22 cellular contexts compared by ENCODE assay signal in genomic region chr2:42200534-42201227, GRCh38. TPM values are rescaled to one million over a fixed set of nuclear protein-coding genes. Genes with fewer than 3 reads are reported as not detected.
A peak's percentile ranks its signal among the peaks of the same experiment; 100 is the strongest.
DNase-seq lines count a peak whose midpoint lies in the region; ATAC-seq, FAIRE-seq and TF ChIP-seq lines count a peak whose summit lies in the region.
"Had no signal": no experiment of that assay in that cellular context is flagged by ENCODE, and none has a peak within 500 bp of the region (broad histone marks: within the 10 kb centered on the region; RNA-seq: fewer than 3 reads in every experiment).

No MANE protein-coding gene starts in this region.

- H3K4me1 ChIP-seq in astrocyte (ENCODE audit: insufficient read depth, low read length) = peaks cover 18% of the 10 kb centered on the region
- H3K4me1 ChIP-seq in hepatocyte (ENCODE audit: insufficient read depth) = peaks cover 3% of the 10 kb centered on the region

- H3K4me2 ChIP-seq in astrocyte (ENCODE audit: low read length) (peak overlapping the region; percentile 49), hepatocyte (peak overlapping the region; percentile 22)

- WGBS in hepatocyte (ENCODE audit: low lambda C conversion rate, missing lambda C conversion rate) = 90% methylated on average over 2 of the region's 2 CpGs

- no peak for ATAC-seq in GM18505 (IDR thresholded peaks at IDR 0.05; ENCODE audit: unreplicated experiment)

- peak overlapping the region; percentile 1 for H3K27ac Mint-ChIP-seq in activated naive CD8-positive, alpha-beta T cell
- no peak overlapping the region for H3K27ac Mint-ChIP-seq in activated naive CD8-positive, alpha-beta T cell treated with anti-CD3 and anti-CD28 coated beads for 36 hours
- H3K27ac Mint-ChIP-seq in astrocyte (ENCODE audit: unreplicated experiment) = peak overlapping the region; percentile 36
- H3K27ac Mint-ChIP-seq: T-helper 2 cell treated with Interferon-gamma antibody and Interleukin-4, amounts not matched to agents 5 μg/mL and 100 μg/mL, for 36 hours had no signal

- H3K27ac ChIP-seq in astrocyte (ENCODE audit: low read depth, low read length) (peak overlapping the region; percentile 44), hepatocyte (no peak overlapping the region)

- H3K9me2 ChIP-seq in hepatocyte (replicated peaks; ENCODE audit: insufficient read depth) = no peaks in the 10 kb centered on the region

- H4K20me1 ChIP-seq in astrocyte (ENCODE audit: insufficient read depth, low read length) (no peaks in the 10 kb centered on the region), hepatocyte (ENCODE audit: insufficient read depth, poor library complexity, severe bottlenecking) (peaks cover 3% of the 10 kb centered on the region)

- peaks cover 6% of the 10 kb centered on the region for H3K36me3 Mint-ChIP-seq in activated naive CD8-positive, alpha-beta T cell
- H3K36me3 Mint-ChIP-seq in activated naive CD8-positive, alpha-beta T cell treated with anti-CD3 and anti-CD28 coated beads for 36 hours = peaks cover 21% of the 10 kb centered on the region
- no peaks in the 10 kb centered on the region for H3K36me3 Mint-ChIP-seq in astrocyte (ENCODE audit: low read depth, unreplicated experiment)

- H3K27me3 Mint-ChIP-seq in activated naive CD8-positive, alpha-beta T cell = no peaks in the 10 kb centered on the region
- H3K27me3 Mint-ChIP-seq in activated naive CD8-positive, alpha-beta T cell treated with anti-CD3 and anti-CD28 coated beads for 36 hours = no peaks in the 10 kb centered on the region
- H3K27me3 Mint-ChIP-seq in astrocyte (ENCODE audit: low read depth, unreplicated experiment) = no peaks in the 10 kb centered on the region

- H3K9me3 ChIP-seq in astrocyte (ENCODE audit: insufficient read depth, low read depth, low read length) = no peaks in the 10 kb centered on the region
- H3K9me3 ChIP-seq in hepatocyte (ENCODE audit: low read depth) = no peaks in the 10 kb centered on the region
- H3K9me3 ChIP-seq: tibial nerve had no signal

- peaks cover 79% of the 10 kb centered on the region for H3K4me1 Mint-ChIP-seq in activated naive CD8-positive, alpha-beta T cell (ENCODE audit: low read depth)
- peaks cover 49% of the 10 kb centered on the region for H3K4me1 Mint-ChIP-seq in activated naive CD8-positive, alpha-beta T cell treated with anti-CD3 and anti-CD28 coated beads for 36 hours
- H3K4me1 Mint-ChIP-seq in astrocyte (ENCODE audit: low read depth, unreplicated experiment) = peaks cover 46% of the 10 kb centered on the region

- no peak overlapping the region for H2AFZ ChIP-seq in astrocyte (ENCODE audit: low read depth, low read length)
- H2AFZ ChIP-seq in hepatocyte = no peak overlapping the region

- no peak overlapping the region for H3K4me3 Mint-ChIP-seq in activated naive CD8-positive, alpha-beta T cell
- no peak overlapping the region for H3K4me3 Mint-ChIP-seq in activated naive CD8-positive, alpha-beta T cell treated with anti-CD3 and anti-CD28 coated beads for 36 hours
- H3K4me3 Mint-ChIP-seq in astrocyte (ENCODE audit: unreplicated experiment) = no peak overlapping the region
- H3K4me3 Mint-ChIP-seq: T-helper 2 cell treated with Interferon-gamma antibody and Interleukin-4, amounts not matched to agents 5 μg/mL and 100 μg/mL, for 36 hours had no signal

- TF ChIP-seq CTCF in astrocyte (IDR thresholded peaks at IDR 0.05; ENCODE audit: insufficient read depth, low read depth, low read length) (no peak), hepatocyte (IDR thresholded peaks at IDR 0.05; ENCODE audit: poor library complexity) (no peak)

- TF ChIP-seq POLR2A in GM18505 (IDR thresholded peaks at IDR 0.05; ENCODE audit: borderline replicate concordance, extremely low read depth, insufficient read depth, insufficient read length) = no peak

- no peak overlapping the region for H3K9ac ChIP-seq in astrocyte (ENCODE audit: low read length)

- H3K36me3 ChIP-seq in astrocyte (ENCODE audit: insufficient read depth, low read length) = no peaks in the 10 kb centered on the region
- no peaks in the 10 kb centered on the region for H3K36me3 ChIP-seq in hepatocyte (replicated peaks; ENCODE audit: insufficient read depth, low read depth)
- H3K36me3 ChIP-seq: tibial nerve had no signal

- DNase-seq in activated naive CD8-positive, alpha-beta T cell treated with anti-CD3 and anti-CD28 coated beads for 36 hours = no peak
- DNase-seq in astrocyte (ENCODE audit: low read depth) (peak; percentile 69), hepatocyte (ENCODE audit: low spot score) (no peak), stromal cell of bone marrow (ENCODE audit: low read depth) (peak; percentile 35), LoVo (ENCODE audit: low spot score) (no peak), amygdala (lab: John Stamatoyannopoulos, UW) (no peak)
- DNase-seq: 8988T; activated CD4-positive, CD25-positive, alpha-beta regulatory T cell treated with anti-CD3 and anti-CD28 coated beads, Interleukin-2, amount 50 U/mL, for 72 hours; activated CD8-positive, alpha-beta memory T cell treated with anti-CD3 and anti-CD28 coated beads, Interleukin-2, amount 50 U/mL, for 4 hours; activated naive CD4-positive, alpha-beta T cell; central memory CD4-positive, alpha-beta T cell; COR-L47; Karpas-422; NCI-H1417; NCI-H2227 treated with DMSO at 0.1 percent for 48 hours; nucleus accumbens; Right ventricle myocardium superior had no signal

- no peak for FAIRE-seq in astrocyte (lab: Jason Lieb, UNC)
- FAIRE-seq: G401.6 had no signal

- H3K27me3 ChIP-seq in astrocyte (ENCODE audit: insufficient read depth, low read length) (no peaks in the 10 kb centered on the region), hepatocyte (no peaks in the 10 kb centered on the region)
- H3K27me3 ChIP-seq: tibial nerve had no signal

- H3K4me3 ChIP-seq in astrocyte (ENCODE audit: insufficient read depth, low read depth, low read length) (no peak overlapping the region), hepatocyte (no peak overlapping the region)
- H3K4me3 ChIP-seq: tibial nerve had no signal

- H3K79me2 ChIP-seq in astrocyte (ENCODE audit: insufficient read depth, low read length) (peaks cover 75% of the 10 kb centered on the region), hepatocyte (peaks cover 90% of the 10 kb centered on the region)

- no peaks in the 10 kb centered on the region for H3K9me3 Mint-ChIP-seq in activated naive CD8-positive, alpha-beta T cell (ENCODE audit: low read depth)
- peaks cover 2% of the 10 kb centered on the region for H3K9me3 Mint-ChIP-seq in activated naive CD8-positive, alpha-beta T cell treated with anti-CD3 and anti-CD28 coated beads for 36 hours
- no peaks in the 10 kb centered on the region for H3K9me3 Mint-ChIP-seq in astrocyte (ENCODE audit: unreplicated experiment)
- H3K9me3 Mint-ChIP-seq: T-helper 2 cell treated with Interferon-gamma antibody and Interleukin-4, amounts not matched to agents 5 μg/mL and 100 μg/mL, for 36 hours had no signal

RNA-seq across cellular contexts. Expression of gene EML4, which starts 31.5 kb away (rescaled TPM):
- 10 to 100 TPM; 60.0 to 64.6 TPM for total RNA-seq in activated naive CD8-positive, alpha-beta T cell treated with anti-CD3 and anti-CD28 coated beads for 36 hours
- 68.2 and 71.9 TPM in 2 replicates for total RNA-seq in astrocyte
- total RNA-seq in hepatocyte = 86.8 and 86.9 TPM in 2 replicates
- polyA plus RNA-seq in hepatocyte = 49.9 and 55.2 TPM in 2 replicates

Comparison
In these comparisons a context has a peak if more than half of its experiments do, and no peak if none do; other contexts are left out.
1. DNase-seq: peak in astrocyte (single experiment) and stromal cell of bone marrow (single experiment); none in activated naive CD8-positive, alpha-beta T cell treated with anti-CD3 and anti-CD28 coated beads for 36 hours (single experiment), hepatocyte (single experiment), LoVo (single experiment) and amygdala (0 of 56).